ENCODE assay signal across 20 cellular contexts in the genomic region with DNA sequence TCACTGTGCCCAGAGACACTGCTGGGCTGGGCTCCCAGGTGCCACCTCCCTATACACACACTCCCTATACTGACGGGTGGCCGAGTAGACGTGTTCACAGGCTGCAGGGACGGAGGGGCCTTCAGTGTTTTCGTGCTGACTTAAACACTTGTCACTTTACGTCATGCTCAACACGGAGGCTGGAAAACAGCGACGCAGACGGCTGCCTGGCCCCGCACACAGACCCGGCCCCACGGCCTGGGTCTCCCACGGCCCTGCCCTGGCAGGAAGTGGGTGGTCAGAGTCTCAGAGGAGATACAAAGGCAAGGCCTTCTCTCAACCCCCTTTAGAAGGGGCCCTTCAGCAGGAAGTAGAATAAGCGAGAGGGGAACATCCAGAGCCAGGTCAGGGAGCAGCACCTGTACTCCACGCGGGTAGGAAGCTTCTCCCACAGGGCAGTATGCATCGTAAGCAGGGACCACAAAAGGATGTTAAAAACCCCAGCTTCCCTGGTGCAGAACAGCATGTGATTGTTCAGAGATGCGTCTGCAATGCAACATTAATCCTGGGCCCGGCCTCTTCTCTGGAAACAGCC.
"Had no signal": no experiment of that assay in that cellular context is flagged by ENCODE, and none has a peak within 500 bp of the region (broad histone marks: within the 10 kb centered on the region; RNA-seq: fewer than 3 reads in every experiment).

No MANE protein-coding gene starts in this region.

- DNase-seq: activated CD4-positive, alpha-beta T cell treated with anti-CD3 and anti-CD28 coated beads for 48 hours; activated CD4-positive, CD25-positive, alpha-beta regulatory T cell; activated CD8-positive, alpha-beta T cell treated with anti-CD3 and anti-CD28 coated beads for 36 hours; activated effector memory CD4-positive, alpha-beta T cell treated with anti-CD3 and anti-CD28 coated beads, Interleukin-2, amount 50 U/mL, for 16 hours; activated naive CD4-positive, alpha-beta T cell treated with anti-CD3 and anti-CD28 coated beads, Interleukin-2, amount 50 U/mL, for 16 hours; activated T-cell treated with anti-CD3 and anti-CD28 coated beads, Interleukin-2, amount 50 U/mL, for 72 hours; dermis blood vessel endothelial cell; effector memory CD8-positive, alpha-beta T cell; hippocampal formation; nucleus accumbens; stimulated activated CD4-positive, alpha-beta T cell treated with anti-CD3 and anti-CD28 coated beads, Interleukin-12 subunit alpha, Interleukin-12 subunit beta, amount 100 ng/mL, for 4 hours; stimulated activated CD4-positive, alpha-beta T cell treated with anti-CD3 and anti-CD28 coated beads, Interleukin-1b, Interleukin-23, amount 100 ng/mL, for 48 hours; stimulated activated CD8-positive, alpha-beta memory T cell treated with anti-CD3 and anti-CD28 coated beads, Interleukin-4, amount 100 ng/mL, for 48 hours; stomach; upper lobe of right lung had no signal

- H3K4me3 ChIP-seq: adrenal gland, lung, stomach, upper lobe of right lung had no signal

- H3K4me3 Mint-ChIP-seq: activated CD8-positive, alpha-beta T cell treated with anti-CD3 and anti-CD28 coated beads for 36 hours; activated T-cell treated with anti-CD3 and anti-CD28 coated beads, Interleukin-2, amount 50 U/mL, for 72 hours; effector memory CD8-positive, alpha-beta T cell; mesothelial cell of epicardium; nephron; T-cell had no signal

- H3K36me3 Mint-ChIP-seq: mesothelial cell of epicardium, T-cell had no signal

- ATAC-seq: activated CD8-positive, alpha-beta T cell treated with anti-CD3 and anti-CD28 coated beads for 36 hours; effector memory CD8-positive, alpha-beta T cell; upper lobe of right lung had no signal

- H3K27ac Mint-ChIP-seq: activated CD8-positive, alpha-beta T cell treated with anti-CD3 and anti-CD28 coated beads for 36 hours; activated T-cell treated with anti-CD3 and anti-CD28 coated beads, Interleukin-2, amount 50 U/mL, for 72 hours; effector memory CD8-positive, alpha-beta T cell; mesothelial cell of epicardium; nephron; T-cell had no signal

- H3K4me1 Mint-ChIP-seq: mesothelial cell of epicardium, nephron had no signal

- H3K9me3 Mint-ChIP-seq: activated CD8-positive, alpha-beta T cell treated with anti-CD3 and anti-CD28 coated beads for 36 hours; activated T-cell treated with anti-CD3 and anti-CD28 coated beads, Interleukin-2, amount 50 U/mL, for 72 hours; effector memory CD8-positive, alpha-beta T cell; mesothelial cell of epicardium; nephron; T-cell had no signal
